8 cellular contexts compared by ENCODE assay signal in genomic region chr10:79826131-79826495, GRCh38. TPM values are rescaled to one million over a fixed set of nuclear protein-coding genes. Genes with fewer than 3 reads are reported as not detected.
DNase-seq lines count a peak whose midpoint lies in the region; ATAC-seq and TF ChIP-seq lines count a peak whose summit lies in the region.
"Not testable (repeated sequence)": the region's sequence is repeated elsewhere in the genome, so short reads cannot be mapped to it uniquely, and the experiment has no call there.

No MANE protein-coding gene starts in this region.

- peak overlapping the region; percentile 72 to 89 (median 79) for H3K27ac Mint-ChIP-seq in CD4-positive, CD25-positive, alpha-beta regulatory T cell
- peak overlapping the region in 1 of 2 donors; percentile 91 for H3K27ac Mint-ChIP-seq in T-cell

- POLR2A ChIA-PET in T-cell (lab: Charles Lee) = not testable (repeated sequence)

- peak in 1 of 2 donors; percentile 17 for ATAC-seq in CD4-positive, CD25-positive, alpha-beta regulatory T cell (ENCODE audit: low read depth in 2 of 2)
- peak in 3 of 4 experiments; percentile 29 to 36 (median 34) for ATAC-seq in T-cell (replicated peaks in 1 of 4)

- peak overlapping the region; percentile 76 for H3K27ac ChIP-seq in CD4-positive, CD25-positive, alpha-beta regulatory T cell (ENCODE audit: insufficient read depth, low read length, poor library complexity, severe bottlenecking)
- H3K27ac ChIP-seq in esophagus (ENCODE audit: low read depth in 2 of 2, low read length in 1 of 2) (peak overlapping the region; percentile 73 to 87), neutrophil (peak overlapping the region; percentile 83), stomach (peak overlapping the region; percentile 83 to 94 (median 87))

- not testable (repeated sequence) for TF ChIP-seq EP300 in stomach (IDR thresholded peaks at IDR 0.05)

- CTCF ChIA-PET in T-cell (lab: Charles Lee) = not testable (repeated sequence)

- H3K36me3 ChIP-seq in CD4-positive, CD25-positive, alpha-beta regulatory T cell (ENCODE audit: control insufficient read depth, insufficient read depth, low read length); adipocyte (ENCODE audit: control insufficient read depth, insufficient read depth, low read length, severe bottlenecking); esophagus (ENCODE audit: control insufficient read depth in 2 of 2, insufficient read depth in 2 of 2, low read length in 1 of 2); neutrophil; stomach: not testable (repeated sequence)

- H3K9me3 ChIP-seq in CD4-positive, CD25-positive, alpha-beta regulatory T cell (ENCODE audit: control insufficient read depth in 2 of 2, low read length in 2 of 2); adipocyte (ENCODE audit: control insufficient read depth, low read length); esophagus (ENCODE audit: control insufficient read depth in 2 of 2, insufficient read depth in 1 of 2, low read depth in 1 of 2, low read length in 1 of 2); neutrophil; stomach: not testable (repeated sequence)

- peaks cover 12 to 40% (median 17%) of the 10 kb centered on the region in 4 donors for H3K4me1 Mint-ChIP-seq in CD4-positive, CD25-positive, alpha-beta regulatory T cell
- H3K4me1 Mint-ChIP-seq in T-cell = peaks cover 30 to 43% (median 34%) of the 10 kb centered on the region in 3 donors

- peak overlapping the region; percentile 88 to 95 (median 90) for H3K4me3 Mint-ChIP-seq in CD4-positive, CD25-positive, alpha-beta regulatory T cell
- peak overlapping the region; percentile 82 to 88 (median 83) for H3K4me3 Mint-ChIP-seq in T-cell

- peak overlapping the region; percentile 78 for H3K9ac ChIP-seq in adipocyte (ENCODE audit: low read length)

- not testable (repeated sequence) for H3K4me1 ChIP-seq in CD4-positive, CD25-positive, alpha-beta regulatory T cell (ENCODE audit: control insufficient read depth, insufficient read depth, low read length, poor library complexity, severe bottlenecking); adipocyte (ENCODE audit: control insufficient read depth, insufficient read depth, low read length); esophagus (ENCODE audit: control insufficient read depth in 2 of 2, insufficient read depth in 2 of 2, low read length in 1 of 2); neutrophil (ENCODE audit: control insufficient read depth in 1 of 2, insufficient read depth in 1 of 2, low read depth in 1 of 2, low read length in 1 of 2)
- peaks cover 0 to 23% (median 12%) of the 10 kb centered on the region in 4 donors for H3K4me1 ChIP-seq in stomach

- TF ChIP-seq CTCF in neutrophil (IDR thresholded peaks at IDR 0.05); stomach (IDR thresholded peaks at IDR 0.05): not testable (repeated sequence)

- H3K4me3 ChIP-seq in CD4-positive, CD25-positive, alpha-beta regulatory T cell (ENCODE audit: low read depth, low read length) = not testable (repeated sequence)
- H3K4me3 ChIP-seq in adipocyte (ENCODE audit: low read length) (peak overlapping the region; percentile 58), esophagus (ENCODE audit: low read depth in 1 of 2, low read length in 2 of 2) (peak overlapping the region; percentile 60 to 65), neutrophil (ENCODE audit: low read depth in 1 of 2, low read length in 1 of 2) (peak overlapping the region; percentile 60 to 69), stomach (peak overlapping the region; percentile 48 to 58 (median 52))

- 1% methylated on average over 42 of the region's 44 CpGs; no CpG with 5 or more reads in 1 of the 2 donors for WGBS in esophagus, 2 donors
- 0 to 1% (median 1%) methylated on average over 11 to 35 of the region's 44 CpGs; no CpG with 5 or more reads in 2 of the 5 donors for WGBS in stomach, 5 donors

- not testable (repeated sequence) for H3K27me3 Mint-ChIP-seq in CD4-positive, CD25-positive, alpha-beta regulatory T cell; T-cell

- TF ChIP-seq POLR2A in stomach (IDR thresholded peaks at IDR 0.05) = not testable (repeated sequence)

- H3K9me3 Mint-ChIP-seq in CD4-positive, CD25-positive, alpha-beta regulatory T cell; T-cell: not testable (repeated sequence)

- DNase-seq in CD4-positive, CD25-positive, alpha-beta regulatory T cell = peak in 1 of 3 donors; percentile 29
- DNase-seq in HT-29 (ENCODE audit: low spot score) (peak; percentile 1), T-cell (peak in 4 of 34 experiments; percentile 1 to 52 (median 11)), adipocyte (ENCODE audit: low read depth) (peak; percentile 14), left kidney (ENCODE audit: low read depth, low spot score) (peak; percentile 45)
- not testable (repeated sequence) for DNase-seq in stomach

- H3K36me3 Mint-ChIP-seq in CD4-positive, CD25-positive, alpha-beta regulatory T cell; T-cell: not testable (repeated sequence)

- intact Hi-C loops in stomach (cut with DNase I; ENCODE audit: low total_unique reads) = not testable (repeated sequence)

- not testable (repeated sequence) for H3K27me3 ChIP-seq in CD4-positive, CD25-positive, alpha-beta regulatory T cell (ENCODE audit: control insufficient read depth, insufficient read depth, low read length); adipocyte (replicated peaks; ENCODE audit: control insufficient read depth, insufficient read depth, low read length); esophagus (ENCODE audit: control insufficient read depth in 1 of 2, insufficient read depth in 2 of 2, low read length in 2 of 2); neutrophil; stomach

RNA-seq across cellular contexts. Expression of gene NUTM2E, which starts 0.4 kb away (rescaled TPM):
- total RNA-seq in CD4-positive, CD25-positive, alpha-beta regulatory T cell = not detected
- polyA plus RNA-seq in CD4-positive, CD25-positive, alpha-beta regulatory T cell = under 1 TPM in 1 of 4 donors, not detected in 3; 0.07 TPM
- not detected in 2 replicates for total RNA-seq in HT-29 (2014; rRNA removed; shearing (Covaris generic))
- total RNA-seq in T-cell (1 to 10 TPM in 1 of 5 donors, under 1 TPM in 3, not detected in 1; 0.10 to 1.3 (median 0.71) TPM), stomach (under 1 TPM in 1 of 5 donors, not detected in 4; 0.43 TPM)
- polyA plus RNA-seq in esophagus (under 1 TPM in 1 of 2 donors, not detected in 1; 0.13 TPM), stomach (under 1 TPM in 1 of 3 donors, not detected in 2; 0.40 TPM)
